In genomic region chr16:21634216-21634615, GRCh38 we compare ENCODE assay signal across 23 cellular contexts. TPM values are rescaled to one million over a fixed set of nuclear protein-coding genes. Genes with fewer than 3 reads are reported as not detected.
DNase-seq lines count a peak whose midpoint lies in the region; ATAC-seq and TF ChIP-seq lines count a peak whose summit lies in the region.
"Had no signal": no experiment of that assay in that cellular context is flagged by ENCODE, and none has a peak within 500 bp of the region (broad histone marks: within the 10 kb centered on the region; RNA-seq: fewer than 3 reads in every experiment).

No MANE protein-coding gene starts in this region.

- DNase-seq in CD4-positive, CD25-positive, alpha-beta regulatory T cell, result no peak
- DNase-seq in M059J (ENCODE audit: low read depth) (peak; percentile 51), adrenal gland (peak; percentile 53 to 84 (median 76)), myocyte (ENCODE audit: low read depth) (peak; percentile 10), upper lobe of right lung (no peak)
- no peak for DNase-seq in activated effector memory CD4-positive, alpha-beta T cell treated with anti-CD3 and anti-CD28 coated beads, Interleukin-2, amount 50 U/mL, for 16 hours
- DNase-seq: C1 segment of cervical spinal cord; CD8-positive, alpha-beta memory T cell; H7; KBM-7; MG63; NCI-H1105 treated with DMSO at 0.1 percent for 48 hours; NCI-H146; NCI-H1930; NCI-H2107; NCI-H524; NCI-H748 treated with DMSO at 0.1 percent for 48 hours; RPMI8226; SHP77 had no signal

- TF ChIP-seq CTCF in adrenal gland (IDR thresholded peaks at IDR 0.05) (no peak), upper lobe of right lung (IDR thresholded peaks at IDR 0.05) (no peak)

- H3K27ac ChIP-seq in CD4-positive, CD25-positive, alpha-beta regulatory T cell (ENCODE audit: insufficient read depth, low read length, poor library complexity, severe bottlenecking), result no peak overlapping the region
- H3K27ac ChIP-seq in adrenal gland (peak overlapping the region in 4 of 5 donors; percentile 7 to 86 (median 72)), upper lobe of right lung (no peak overlapping the region)
- H3K27ac ChIP-seq: A549 had no signal

- H3K4me1 Mint-ChIP-seq in CD4-positive, CD25-positive, alpha-beta regulatory T cell, result peaks cover 6 to 29% (median 19%) of the 10 kb centered on the region in 4 donors

- no peak overlapping the region for H3K4me3 ChIP-seq in CD4-positive, CD25-positive, alpha-beta regulatory T cell (ENCODE audit: low read depth, low read length)
- H3K4me3 ChIP-seq in adrenal gland (peak overlapping the region in 1 of 4 donors; percentile 29), upper lobe of right lung (no peak overlapping the region)
- H3K4me3 ChIP-seq: A549, MG63 had no signal

- peak overlapping the region; percentile 30 to 83 (median 36) for H3K27ac Mint-ChIP-seq in CD4-positive, CD25-positive, alpha-beta regulatory T cell

- intact Hi-C loops in adrenal gland (cut with DNase I), result no loop called here
- intact Hi-C loops in upper lobe of right lung (cut with DNase I), result no loop called here

- peaks cover 15% of the 10 kb centered on the region for H3K36me3 ChIP-seq in CD4-positive, CD25-positive, alpha-beta regulatory T cell (ENCODE audit: control insufficient read depth, insufficient read depth, low read length)
- H3K36me3 ChIP-seq in adrenal gland (replicated peaks in 1 of 2) (no peaks in the 10 kb centered on the region), upper lobe of right lung (no peaks in the 10 kb centered on the region)

- H3K27me3 ChIP-seq in CD4-positive, CD25-positive, alpha-beta regulatory T cell (ENCODE audit: control insufficient read depth, insufficient read depth, low read length), result no peaks in the 10 kb centered on the region
- H3K27me3 ChIP-seq in adrenal gland (no peaks in the 10 kb centered on the region), upper lobe of right lung (no peaks in the 10 kb centered on the region)
- H3K27me3 ChIP-seq: MG63 had no signal

- H3K4me3 Mint-ChIP-seq in CD4-positive, CD25-positive, alpha-beta regulatory T cell, result no peak overlapping the region
- H3K4me3 Mint-ChIP-seq: CD8-positive, alpha-beta memory T cell had no signal

- no peaks in the 10 kb centered on the region for H3K9me3 ChIP-seq in CD4-positive, CD25-positive, alpha-beta regulatory T cell (ENCODE audit: control insufficient read depth in 2 of 2, low read length in 2 of 2)
- H3K9me3 ChIP-seq in adrenal gland (replicated peaks in 1 of 3) (no peaks in the 10 kb centered on the region), upper lobe of right lung (no peaks in the 10 kb centered on the region)
- H3K9me3 ChIP-seq: A549 had no signal

- H3K36me3 Mint-ChIP-seq in CD4-positive, CD25-positive, alpha-beta regulatory T cell, result peaks cover 15% of the 10 kb centered on the region

- H3K4me1 ChIP-seq in CD4-positive, CD25-positive, alpha-beta regulatory T cell (ENCODE audit: control insufficient read depth, insufficient read depth, low read length, poor library complexity, severe bottlenecking), result peaks cover 19% of the 10 kb centered on the region
- H3K4me1 ChIP-seq in adrenal gland (replicated peaks in 1 of 2), result peaks cover 26 to 43% of the 10 kb centered on the region in 2 donors
- H3K4me1 ChIP-seq in upper lobe of right lung, result peaks cover 14% of the 10 kb centered on the region

- 30 to 63% (median 50%) methylated on average over 3 to 5 of the region's 5 CpGs for WGBS in adrenal gland, 4 donors

- no peak for ATAC-seq in CD4-positive, CD25-positive, alpha-beta regulatory T cell (ENCODE audit: low read depth in 2 of 2)
- ATAC-seq in upper lobe of right lung (no peak), GM21825 (IDR thresholded peaks at IDR 0.05; ENCODE audit: unreplicated experiment) (no peak)
- ATAC-seq: A549 had no signal

- no peaks in the 10 kb centered on the region for H3K27me3 Mint-ChIP-seq in CD4-positive, CD25-positive, alpha-beta regulatory T cell
- H3K27me3 Mint-ChIP-seq: CD8-positive, alpha-beta memory T cell had no signal

- TF ChIP-seq POLR2A in adrenal gland (IDR thresholded peaks at IDR 0.05), result peak in 1 of 2 donors; percentile 31

- H3K9me3 Mint-ChIP-seq in CD4-positive, CD25-positive, alpha-beta regulatory T cell, result no peaks in the 10 kb centered on the region
- H3K9me3 Mint-ChIP-seq: CD8-positive, alpha-beta memory T cell had no signal

RNA-seq across cellular contexts. Expression of gene IGSF6, which starts 18.2 kb away (rescaled TPM):
- 0.25 TPM for total RNA-seq in CD4-positive, CD25-positive, alpha-beta regulatory T cell
- 1 to 10 TPM in 1 of 4 donors, under 1 TPM in 3; 0.13 to 1.1 (median 0.19) TPM for polyA plus RNA-seq in CD4-positive, CD25-positive, alpha-beta regulatory T cell
- total RNA-seq in M059J (2014; rRNA removed; shearing (Covaris generic)), result not detected in 2 replicates
- 10 to 100 TPM in 4 of 8 donors, 1 to 10 TPM in 4; 3.9 to 35.6 (median 11.2) TPM for total RNA-seq in adrenal gland
- 10 to 100 TPM in 1 of 3 donors, 1 to 10 TPM in 2; 3.3 to 23.8 (median 3.6) TPM for polyA plus RNA-seq in adrenal gland
- total RNA-seq in myocyte, result not detected in 2 replicates
- polyA plus RNA-seq in myocyte (2012), result 0.42 TPM
- total RNA-seq in upper lobe of right lung, result 88.4 TPM
- total RNA-seq: H7, LHCN-M2, SK-MEL-5 had no signal
- polyA plus RNA-seq: A549 had no signal

RNA-seq across cellular contexts. Expression of gene OTOA, which starts 29.6 kb away (rescaled TPM):
- not detected for total RNA-seq in CD4-positive, CD25-positive, alpha-beta regulatory T cell
- polyA plus RNA-seq in CD4-positive, CD25-positive, alpha-beta regulatory T cell, result not detected
- not detected in 2 replicates for total RNA-seq in M059J (2014; rRNA removed; shearing (Covaris generic))
- total RNA-seq in adrenal gland, result 1 to 10 TPM in 3 of 8 donors, under 1 TPM in 3, not detected in 2; 0.18 to 1.9 (median 0.75) TPM
- 1 to 10 TPM in 1 of 3 donors, under 1 TPM in 2; 0.16 to 2.6 (median 0.71) TPM for polyA plus RNA-seq in adrenal gland
- total RNA-seq in myocyte, result 0.64 TPM in 1 of 2 replicates, not detected in the other
- 0.08 TPM for polyA plus RNA-seq in myocyte (2012)
- 0.90 TPM for total RNA-seq in upper lobe of right lung
- total RNA-seq: H7, SK-MEL-5 had no signal
- polyA plus RNA-seq: CD8-positive, alpha-beta memory T cell had no signal

RNA-seq across cellular contexts. Expression of gene METTL9, which starts 34.8 kb away (rescaled TPM):
- total RNA-seq in CD4-positive, CD25-positive, alpha-beta regulatory T cell, result 69.9 TPM
- 100 to 1,000 TPM; 108 to 141 (median 123) TPM for polyA plus RNA-seq in CD4-positive, CD25-positive, alpha-beta regulatory T cell
- total RNA-seq in M059J (2014; rRNA removed; shearing (Covaris generic)), result 194 and 212 TPM in 2 replicates
- total RNA-seq in adrenal gland, result 100 to 1,000 TPM; 126 to 311 (median 223) TPM
- 100 to 1,000 TPM in 1 of 3 donors, 10 to 100 TPM in 2; 35.7 to 129 (median 45.0) TPM for polyA plus RNA-seq in adrenal gland
- total RNA-seq in myocyte, result 131 and 149 TPM in 2 replicates
- polyA plus RNA-seq in myocyte (2012), result 71.3 TPM
- total RNA-seq in upper lobe of right lung, result 84.0 TPM

Comparison
In these comparisons a context has a peak if more than half of its experiments do, and no peak if none do; other contexts are left out.
1. DNase-seq: peak in M059J (single experiment), adrenal gland (7 of 7) and myocyte (single experiment); none in CD4-positive, CD25-positive, alpha-beta regulatory T cell (0 of 3), activated effector memory CD4-positive, alpha-beta T cell treated with anti-CD3 and anti-CD28 coated beads, Interleukin-2, amount 50 U/mL, for 16 hours (single experiment) and upper lobe of right lung (single experiment).
2. H3K27ac ChIP-seq: peak in adrenal gland (4 of 5); none in CD4-positive, CD25-positive, alpha-beta regulatory T cell (single experiment) and upper lobe of right lung (single experiment).